22 cellular contexts compared by ENCODE assay signal in genomic region chr1:229403573-229403972, GRCh38. TPM values are rescaled to one million over a fixed set of nuclear protein-coding genes. Genes with fewer than 3 reads are reported as not detected.
DNase-seq lines count a peak whose midpoint lies in the region; ATAC-seq and TF ChIP-seq lines count a peak whose summit lies in the region.
"Had no signal": no experiment of that assay in that cellular context is flagged by ENCODE, and none has a peak within 500 bp of the region (broad histone marks: within the 10 kb centered on the region; RNA-seq: fewer than 3 reads in every experiment).

No MANE protein-coding gene starts in this region.

- BruUV-seq in HCT116 (replicated peaks; lab: Mats Ljungman, UMichigan) = no TSS peak

- no peaks in the 10 kb centered on the region for H3K79me2 ChIP-seq in HCT116 (ENCODE audit: insufficient read depth, low read length)
- no peaks in the 10 kb centered on the region for H3K79me2 ChIP-seq in GM23248 (ENCODE audit: insufficient read depth)

- intact Hi-C loops in HCT116 (cut with micrococcal nuclease) = no loop called here
- intact Hi-C loops in esophagus muscularis mucosa (cut with DNase I) = no loop called here

- no peaks in the 10 kb centered on the region for H3K36me3 Mint-ChIP-seq in endodermal cell (ENCODE audit: low read depth)
- no peaks in the 10 kb centered on the region for H3K36me3 Mint-ChIP-seq in type B pancreatic cell
- H3K36me3 Mint-ChIP-seq in activated CD8-positive, alpha-beta memory T cell treated with anti-CD3 and anti-CD28 coated beads, Interleukin-2, amount 10 ng/mL, durations not matched to agents 7 days and 5 days = no peaks in the 10 kb centered on the region

- H3K27ac ChIP-seq in HCT116 (ENCODE audit: low read depth, low read length) (no peak overlapping the region), endodermal cell (ENCODE audit: low read depth, low read length) (no peak overlapping the region), esophagus muscularis mucosa (replicated peaks in 1 of 4) (no peak overlapping the region), GM23248 (no peak overlapping the region)
- H3K27ac ChIP-seq: BLaER1, SJSA1 had no signal

- in situ Hi-C loops in GM23248 (cut with MboI) = no loop called here

- H3K9me3 Mint-ChIP-seq in endodermal cell = no peaks in the 10 kb centered on the region
- H3K9me3 Mint-ChIP-seq in type B pancreatic cell = no peaks in the 10 kb centered on the region
- no peaks in the 10 kb centered on the region for H3K9me3 Mint-ChIP-seq in activated CD8-positive, alpha-beta memory T cell treated with anti-CD3 and anti-CD28 coated beads, Interleukin-2, amount 10 ng/mL, durations not matched to agents 7 days and 5 days (ENCODE audit: low read depth)
- H3K9me3 Mint-ChIP-seq: CD4-positive, alpha-beta T cell had no signal

- H3K4me3 ChIP-seq in HCT116 (replicated peaks in 1 of 2; ENCODE audit: low read depth in 1 of 2, low read length in 2 of 2) (no peak overlapping the region), endodermal cell (ENCODE audit: low read length) (no peak overlapping the region), esophagus muscularis mucosa (no peak overlapping the region), GM23248 (no peak overlapping the region)
- H3K4me3 ChIP-seq: BLaER1, SJSA1 had no signal

- H3K27me3 Mint-ChIP-seq in endodermal cell (ENCODE audit: insufficient read depth) = peaks cover 32% of the 10 kb centered on the region
- peaks cover 54% of the 10 kb centered on the region for H3K27me3 Mint-ChIP-seq in type B pancreatic cell
- peaks cover 73% of the 10 kb centered on the region for H3K27me3 Mint-ChIP-seq in activated CD8-positive, alpha-beta memory T cell treated with anti-CD3 and anti-CD28 coated beads, Interleukin-2, amount 10 ng/mL, durations not matched to agents 7 days and 5 days

- TF ChIP-seq RAD21 in HCT116 (IDR thresholded peaks at IDR 0.05; ENCODE audit: low read depth) = no peak

- no peak for TF ChIP-seq EP300 in esophagus muscularis mucosa (IDR thresholded peaks at IDR 0.05)

- H3K4me1 ChIP-seq in HCT116 (ENCODE audit: control insufficient read depth in 1 of 2, insufficient read depth in 2 of 2, low read length in 2 of 2) (no peaks in the 10 kb centered on the region), endodermal cell (ENCODE audit: control insufficient read depth, insufficient read depth, low read length) (peaks cover 5% of the 10 kb centered on the region), esophagus muscularis mucosa (peaks cover 14 to 19% (median 16%) of the 10 kb centered on the region in 4 donors), GM23248 (ENCODE audit: insufficient read depth) (no peaks in the 10 kb centered on the region)
- H3K4me1 ChIP-seq: SJSA1 had no signal

- peaks cover 17% of the 10 kb centered on the region for H3K4me1 Mint-ChIP-seq in endodermal cell
- H3K4me1 Mint-ChIP-seq in type B pancreatic cell (ENCODE audit: unreplicated experiment) = peaks cover 7% of the 10 kb centered on the region
- peaks cover 11% of the 10 kb centered on the region for H3K4me1 Mint-ChIP-seq in activated CD8-positive, alpha-beta memory T cell treated with anti-CD3 and anti-CD28 coated beads, Interleukin-2, amount 10 ng/mL, durations not matched to agents 7 days and 5 days

- CTCF ChIA-PET in HCT116 (lab: Charles Lee) = no interaction called here
- CTCF ChIA-PET in activated CD8-positive, alpha-beta memory T cell treated with anti-CD3 and anti-CD28 coated beads, Interleukin-2, amount 10 ng/mL, durations not matched to agents 7 days and 5 days (lab: Charles Lee) = no interaction called here

- no peaks in the 10 kb centered on the region for H3K9me2 ChIP-seq in HCT116 (ENCODE audit: insufficient read depth)
- H3K9me2 ChIP-seq in GM23248 (ENCODE audit: insufficient read depth) = no peaks in the 10 kb centered on the region

- no peaks in the 10 kb centered on the region for H3K9me3 ChIP-seq in HCT116 (ENCODE audit: control insufficient read depth in 1 of 2, insufficient read depth in 1 of 2, low read depth in 1 of 2, low read length in 2 of 2)
- H3K9me3 ChIP-seq in endodermal cell (ENCODE audit: control insufficient read depth, low read length) = no peaks in the 10 kb centered on the region
- H3K9me3 ChIP-seq in esophagus muscularis mucosa = no peaks in the 10 kb centered on the region
- H3K9me3 ChIP-seq in GM23248 (ENCODE audit: low read depth) = no peaks in the 10 kb centered on the region
- H3K9me3 ChIP-seq: BLaER1, Caco-2, SJSA1 had no signal

- no peak for TF ChIP-seq POLR2A in HCT116 (IDR thresholded peaks at IDR 0.05; ENCODE audit: borderline replicate concordance, extremely low read depth, insufficient read depth, insufficient read length)
- TF ChIP-seq POLR2A in esophagus muscularis mucosa (IDR thresholded peaks at IDR 0.05; ENCODE audit: low read depth) = no peak

- 0 out of 2 replicates have a peak, but pooled peaks have one; percentile 19 for ATAC-seq in HCT116
- no peak for ATAC-seq in activated CD8-positive, alpha-beta memory T cell treated with anti-CD3 and anti-CD28 coated beads, Interleukin-2, amount 10 ng/mL, durations not matched to agents 7 days and 5 days

- H2AFZ ChIP-seq in HCT116 (ENCODE audit: low read depth, low read length, poor library complexity, severe bottlenecking) = no peak overlapping the region
- no peak overlapping the region for H2AFZ ChIP-seq in GM23248

- DNase-seq in HCT116 (ENCODE audit: low read depth, low spot score) (no peak), endodermal cell (no peak), type B pancreatic cell (ENCODE audit: extremely low spot score, unreplicated experiment) (no peak), esophagus muscularis mucosa (ENCODE audit: extremely low spot score) (no peak), GM23248 (no peak)
- DNase-seq in activated CD8-positive, alpha-beta memory T cell treated with anti-CD3 and anti-CD28 coated beads, Interleukin-2, amount 10 ng/mL, durations not matched to agents 7 days and 5 days = no peak
- DNase-seq: Caco-2; CD4-positive, alpha-beta T cell; DND-41; H7; KG1; NCI-H1105; NCI-H146; NCI-H2029 treated with DMSO at 0.1 percent for 48 hours; NCI-H226; NCI-H524 treated with DMSO at 0.1 percent for 48 hours; NCI-H82 had no signal

- H3K27ac Mint-ChIP-seq in endodermal cell = no peak overlapping the region
- H3K27ac Mint-ChIP-seq in type B pancreatic cell = no peak overlapping the region
- H3K27ac Mint-ChIP-seq in activated CD8-positive, alpha-beta memory T cell treated with anti-CD3 and anti-CD28 coated beads, Interleukin-2, amount 10 ng/mL, durations not matched to agents 7 days and 5 days = no peak overlapping the region
- H3K27ac Mint-ChIP-seq: CD4-positive, alpha-beta T cell had no signal

- H3K36me3 ChIP-seq in HCT116 (ENCODE audit: control insufficient read depth in 1 of 2, insufficient read depth in 2 of 2, low read length in 2 of 2) (no peaks in the 10 kb centered on the region), endodermal cell (ENCODE audit: control insufficient read depth, insufficient read depth, low read length) (no peaks in the 10 kb centered on the region), esophagus muscularis mucosa (no peaks in the 10 kb centered on the region), GM23248 (ENCODE audit: low read depth) (no peaks in the 10 kb centered on the region)
- H3K36me3 ChIP-seq: BLaER1, SJSA1 had no signal

- no peak overlapping the region for H3K4me2 ChIP-seq in HCT116 (ENCODE audit: low read length)
- no peak overlapping the region for H3K4me2 ChIP-seq in GM23248 (ENCODE audit: unreplicated experiment)
- H3K4me2 ChIP-seq: BLaER1 had no signal

- WGBS in endodermal cell (ENCODE audit: insufficient coverage in 1 of 2, insufficient read length in 1 of 2), 2 experiments = 93 to 100% methylated on average over 1 to 8 of the region's 8 CpGs
- WGBS in esophagus muscularis mucosa = 96% methylated on average over 8 of the region's 8 CpGs
- WGBS in GM23248 (ENCODE audit: low coverage in 1 of 2, low lambda C conversion rate in 2 of 2, missing lambda C conversion rate in 2 of 2), 2 experiments = 37 to 42% methylated on average over 8 of the region's 8 CpGs

- H3K4me3 Mint-ChIP-seq in endodermal cell = no peak overlapping the region
- H3K4me3 Mint-ChIP-seq in type B pancreatic cell = no peak overlapping the region
- no peak overlapping the region for H3K4me3 Mint-ChIP-seq in activated CD8-positive, alpha-beta memory T cell treated with anti-CD3 and anti-CD28 coated beads, Interleukin-2, amount 10 ng/mL, durations not matched to agents 7 days and 5 days
- H3K4me3 Mint-ChIP-seq: CD4-positive, alpha-beta T cell had no signal

- RAD21 ChIA-PET in HCT116 (lab: Charles Lee; ENCODE audit: low non-redundant PET in 1 of 2, low total read pairs in 2 of 2, uncharacterized antibody in 2 of 2, unreplicated experiment in 2 of 2) = no interaction called here

- no peaks in the 10 kb centered on the region for H4K20me1 ChIP-seq in HCT116 (ENCODE audit: insufficient read depth)
- no peaks in the 10 kb centered on the region for H4K20me1 ChIP-seq in GM23248 (ENCODE audit: insufficient read depth)
- H4K20me1 ChIP-seq: BLaER1 had no signal

- no peaks in the 10 kb centered on the region for H3F3A ChIP-seq in GM23248 (ENCODE audit: insufficient read depth)

- peaks cover 9% of the 10 kb centered on the region; the same call in 1 of the 2 replicates for H3K27me3 ChIP-seq in HCT116 (ENCODE audit: insufficient read depth, low read length)
- peaks cover 17% of the 10 kb centered on the region for H3K27me3 ChIP-seq in endodermal cell (ENCODE audit: control insufficient read depth, insufficient read depth, low read length, poor library complexity, severe bottlenecking)
- H3K27me3 ChIP-seq in esophagus muscularis mucosa = peaks cover 0 to 74% (median 19%) of the 10 kb centered on the region in 4 donors
- H3K27me3 ChIP-seq in GM23248 (replicated peaks; ENCODE audit: insufficient read depth) = peaks cover 38% of the 10 kb centered on the region

- H3K9ac ChIP-seq in HCT116 (ENCODE audit: low read length) (no peak overlapping the region), endodermal cell (ENCODE audit: extremely low read depth, low read length, poor library complexity, severe bottlenecking) (no peak overlapping the region), GM23248 (no peak overlapping the region)
- H3K9ac ChIP-seq: BLaER1 had no signal

- POLR2A ChIA-PET in HCT116 (lab: Charles Lee) = no interaction called here

- TF ChIP-seq CTCF in GM12873 (IDR thresholded peaks at IDR 0.05; ENCODE audit: insufficient read depth, low read depth, low read length, missing control alignments) (peak; percentile 15), HCT116 (IDR thresholded peaks at IDR 0.05 in 2 of 3, conservative IDR thresholded peaks at IDR 0.05 in 1 of 3; ENCODE audit: borderline replicate concordance in 1 of 3, insufficient read depth in 1 of 3, low read depth in 2 of 3, low read length in 2 of 3) (peak in 2 of 3 experiments; percentile 24 to 36; a peak in 4 of 6 replicates), endodermal cell (conservative IDR thresholded peaks at IDR 0.05) (peak; percentile 61), type B pancreatic cell (conservative IDR thresholded peaks at IDR 0.05) (peak; percentile 38), esophagus muscularis mucosa (IDR thresholded peaks at IDR 0.05) (no peak)

RNA-seq across cellular contexts. Expression of gene ACTA1, which starts 30.3 kb away (rescaled TPM):
- not detected for total RNA-seq in HCT116 (2021; ENCODE audit: unreplicated experiment)
- 0.15 and 0.18 TPM in 2 replicates for polyA plus RNA-seq in HCT116 (2012)
- total RNA-seq in endodermal cell = 10 to 100 TPM in 1 of 2 donors, 1 to 10 TPM in 1; 8.2 to 17.3 TPM
- 19.8 TPM for polyA plus RNA-seq in endodermal cell (2013, experiment 1 of 2)
- polyA plus RNA-seq in endodermal cell (2013, experiment 2 of 2) = 19.5 TPM
- 0.55 and 1.9 TPM in 2 replicates for total RNA-seq in type B pancreatic cell (ENCODE audit: low replicate concordance)
- total RNA-seq in activated CD8-positive, alpha-beta memory T cell treated with anti-CD3 and anti-CD28 coated beads, Interleukin-2, amount 10 ng/mL, durations not matched to agents 7 days and 5 days = not detected
- under 1 TPM in 3 of 4 donors, not detected in 1; 0.29 to 0.58 (median 0.42) TPM for total RNA-seq in esophagus muscularis mucosa
- total RNA-seq in GM23248 (2014; rRNA removed; shearing (Covaris generic)) = 0.22 TPM in 1 of 2 replicates, not detected in the other
- not detected in 2 replicates for polyA plus RNA-seq in GM23248 (2016; fragmentation: Nextera tagmentation; extraction: Ambion mirVana)
- total RNA-seq: CD4-positive, alpha-beta T cell; G401; OCI-LY7; SJSA1 had no signal

Comparison
In these comparisons a context has a peak if more than half of its experiments do, and no peak if none do; other contexts are left out.
1. CTCF ChIP-seq: peak in GM12873 (single experiment), HCT116 (2 of 3), endodermal cell (single experiment) and type B pancreatic cell (single experiment); none in esophagus muscularis mucosa (0 of 3).